25 cellular contexts compared by ENCODE assay signal in the genomic region with DNA sequence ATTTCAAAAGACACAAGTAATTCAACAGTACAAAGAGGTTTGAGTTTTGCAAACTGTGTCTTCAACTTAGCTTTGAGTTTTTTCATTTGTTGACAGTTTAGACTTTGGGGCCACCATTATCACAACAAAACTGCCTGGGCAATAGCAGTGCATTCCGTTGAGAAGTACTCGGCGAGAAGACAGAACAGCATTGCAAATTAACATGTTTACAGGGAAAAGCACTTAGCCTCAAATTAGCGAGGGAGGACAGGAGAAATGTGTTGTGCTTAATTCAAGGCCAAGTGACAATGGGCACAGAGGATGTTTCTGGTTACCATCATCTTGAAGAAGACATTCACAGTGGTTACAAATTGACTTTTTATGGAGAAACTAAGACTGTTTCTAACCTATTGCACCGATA.
"Had no signal": no experiment of that assay in that cellular context is flagged by ENCODE, and none has a peak within 500 bp of the region (broad histone marks: within the 10 kb centered on the region; RNA-seq: fewer than 3 reads in every experiment).

No MANE protein-coding gene starts in this region.

- H3K36me3 Mint-ChIP-seq: naive thymus-derived CD4-positive, alpha-beta T cell; neural progenitor cell; stimulated activated effector memory CD8-positive, alpha-beta T cell treated with anti-CD3 and anti-CD28 coated beads, Interleukin-12 subunit alpha, Interleukin-12 subunit beta, amount 100 ng/mL, for 72 hours; type B pancreatic cell had no signal

- H3K27ac Mint-ChIP-seq: effector memory CD8-positive, alpha-beta T cell; naive thymus-derived CD4-positive, alpha-beta T cell; nephron; neural progenitor cell; progenitor cell of endocrine pancreas; stimulated activated effector memory CD8-positive, alpha-beta T cell treated with anti-CD3 and anti-CD28 coated beads, Interleukin-12 subunit alpha, Interleukin-12 subunit beta, amount 100 ng/mL, for 72 hours; type B pancreatic cell had no signal

- H3K9ac ChIP-seq: neural progenitor cell, parathyroid adenoma had no signal

- H3K36me3 ChIP-seq: esophagus squamous epithelium, lower lobe of right lung, neural progenitor cell, right lobe of liver, stomach, tibial artery had no signal

- H3K4me3 ChIP-seq: esophagus squamous epithelium, lower lobe of right lung, neural progenitor cell, right lobe of liver, stomach, testis, tibial artery had no signal

- H3K4me3 Mint-ChIP-seq: effector memory CD8-positive, alpha-beta T cell; naive thymus-derived CD4-positive, alpha-beta T cell; nephron; neural progenitor cell; stimulated activated effector memory CD8-positive, alpha-beta T cell treated with anti-CD3 and anti-CD28 coated beads, Interleukin-12 subunit alpha, Interleukin-12 subunit beta, amount 100 ng/mL, for 72 hours; type B pancreatic cell had no signal

- H3K9me3 ChIP-seq: esophagus squamous epithelium, lower lobe of right lung, right lobe of liver, stomach, testis, tibial artery had no signal

- H3K9me3 Mint-ChIP-seq: nephron, neural progenitor cell had no signal

- H2AFZ ChIP-seq: neural progenitor cell, parathyroid adenoma had no signal

- H3K27me3 Mint-ChIP-seq: effector memory CD8-positive, alpha-beta T cell; naive thymus-derived CD4-positive, alpha-beta T cell; progenitor cell of endocrine pancreas; type B pancreatic cell had no signal

- ATAC-seq: effector memory CD8-positive, alpha-beta T cell; left ventricle myocardium superior; lower lobe of right lung; naive thymus-derived CD4-positive, alpha-beta T cell; right lobe of liver; stimulated activated effector memory CD8-positive, alpha-beta T cell treated with anti-CD3 and anti-CD28 coated beads, Interleukin-12 subunit alpha, Interleukin-12 subunit beta, amount 100 ng/mL, for 72 hours had no signal

- H3K27me3 ChIP-seq: esophagus squamous epithelium, neural progenitor cell, right lobe of liver, stomach, testis, tibial artery had no signal

- DNase-seq: cerebellar nuclear complex; cortex of kidney; effector memory CD8-positive, alpha-beta T cell; erythroblast; esophagus squamous epithelium; foreskin melanocyte; left ventricle myocardium superior; lower lobe of right lung; midbrain; naive thymus-derived CD4-positive, alpha-beta T cell; right lobe of liver; small intestine; stimulated activated CD4-positive, alpha-beta T cell treated with anti-CD3 and anti-CD28 coated beads, Interleukin-12 subunit alpha, Interleukin-12 subunit beta, amount 100 ng/mL, for 4 hours; stimulated activated CD4-positive, alpha-beta T cell treated with anti-CD3 and anti-CD28 coated beads, Interleukin-1b, Interleukin-23, amount 100 ng/mL, for 48 hours; stimulated activated CD4-positive, alpha-beta T cell treated with anti-CD3 and anti-CD28 coated beads, Interleukin-4, amount 100 ng/mL, for 1 hour; stimulated activated naive CD4-positive, alpha-beta T cell treated with Interleukin-2 at 50 U/mL for 16 hours; stomach; testis; tibial artery had no signal

- H3K4me1 Mint-ChIP-seq: naive thymus-derived CD4-positive, alpha-beta T cell; neural progenitor cell; stimulated activated effector memory CD8-positive, alpha-beta T cell treated with anti-CD3 and anti-CD28 coated beads, Interleukin-12 subunit alpha, Interleukin-12 subunit beta, amount 100 ng/mL, for 72 hours had no signal

- H3K4me2 ChIP-seq: neural progenitor cell had no signal

- H3K4me1 ChIP-seq: lower lobe of right lung, neural progenitor cell, parathyroid adenoma, right lobe of liver, stomach, tibial artery had no signal

- H3K27ac ChIP-seq: esophagus squamous epithelium, lower lobe of right lung, neural progenitor cell, parathyroid adenoma, right lobe of liver, stomach, tibial artery had no signal

- H3K79me2 ChIP-seq: parathyroid adenoma had no signal
